In genomic region chr6:7542878-7543394, GRCh38 we compare ENCODE assay signal across 8 cellular contexts. TPM values are rescaled to one million over a fixed set of nuclear protein-coding genes. Genes with fewer than 3 reads are reported as not detected.
DNase-seq lines count a peak whose midpoint lies in the region; ATAC-seq and TF ChIP-seq lines count a peak whose summit lies in the region.

No MANE protein-coding gene starts in this region.

- H3K4me3 ChIP-seq in cardiac muscle cell = peak overlapping the region; percentile 76
- H3K4me3 ChIP-seq in OCI-LY7 (ENCODE audit: low read depth, low read length, poor library complexity, severe bottlenecking) = no peak overlapping the region

- H3K9me3 Mint-ChIP-seq in stimulated activated naive CD8-positive, alpha-beta T cell treated with anti-CD3 and anti-CD28 coated beads, Interleukin-15, Interleukin-2, amounts not matched to agents 100 ng/mL and 50 ng/mL, for 24 hours = no peaks in the 10 kb centered on the region
- H3K9me3 Mint-ChIP-seq in progenitor cell of endocrine pancreas (ENCODE audit: low read depth) = no peaks in the 10 kb centered on the region

- no peak overlapping the region for H3K4me2 ChIP-seq in OCI-LY7 (ENCODE audit: low read length)

- ATAC-seq in stimulated activated naive CD8-positive, alpha-beta T cell treated with anti-CD3 and anti-CD28 coated beads, Interleukin-15, Interleukin-2, amounts not matched to agents 100 U/mL and 50 U/mL, for 24 hours = no peak
- ATAC-seq in T-helper 17 cell (no peak), HG03139 (IDR thresholded peaks at IDR 0.05; ENCODE audit: unreplicated experiment) (no peak), HG02852 (IDR thresholded peaks at IDR 0.05; ENCODE audit: unreplicated experiment) (no peak)

- H3K27me3 Mint-ChIP-seq in stimulated activated naive CD8-positive, alpha-beta T cell treated with anti-CD3 and anti-CD28 coated beads, Interleukin-15, Interleukin-2, amounts not matched to agents 100 ng/mL and 50 ng/mL, for 24 hours = peaks cover 76% of the 10 kb centered on the region
- peaks cover 66% of the 10 kb centered on the region for H3K27me3 Mint-ChIP-seq in T-helper 17 cell
- H3K27me3 Mint-ChIP-seq in progenitor cell of endocrine pancreas = no peaks in the 10 kb centered on the region

- no peaks in the 10 kb centered on the region for H4K20me1 ChIP-seq in OCI-LY7 (ENCODE audit: insufficient read depth, low read length)

- no TSS peak for BruUV-seq in OCI-LY7 (replicated peaks; lab: Mats Ljungman, UMichigan)

- H3K36me3 ChIP-seq in cardiac muscle cell (peaks cover 4% of the 10 kb centered on the region), OCI-LY7 (ENCODE audit: insufficient read depth, low read length) (no peaks in the 10 kb centered on the region)

- no peaks in the 10 kb centered on the region for H3K9me2 ChIP-seq in OCI-LY7 (ENCODE audit: insufficient read depth, low read length)

- no peak overlapping the region for H2AFZ ChIP-seq in OCI-LY7 (ENCODE audit: low read length)

- TF ChIP-seq CTCF in cardiac muscle cell (IDR thresholded peaks at IDR 0.05; ENCODE audit: low read depth, low read length) (no peak), progenitor cell of endocrine pancreas (IDR thresholded peaks at IDR 0.05; ENCODE audit: unreplicated experiment) (no peak), OCI-LY7 (conservative IDR thresholded peaks at IDR 0.05; ENCODE audit: low read length) (no peak)

- no peaks in the 10 kb centered on the region for H3K27me3 ChIP-seq in cardiac muscle cell

- CTCF ChIA-PET in OCI-LY7 (lab: Charles Lee; ENCODE audit: unreplicated experiment) = no interaction called here

- no peaks in the 10 kb centered on the region for H3K9me3 ChIP-seq in T-helper 17 cell (ENCODE audit: control insufficient read depth, low read length, poor library complexity, severe bottlenecking)
- no peaks in the 10 kb centered on the region for H3K9me3 ChIP-seq in cardiac muscle cell (ENCODE audit: low read depth)
- H3K9me3 ChIP-seq in OCI-LY7 (ENCODE audit: low read length) = no peaks in the 10 kb centered on the region

- no peak overlapping the region for H3K27ac Mint-ChIP-seq in stimulated activated naive CD8-positive, alpha-beta T cell treated with anti-CD3 and anti-CD28 coated beads, Interleukin-15, Interleukin-2, amounts not matched to agents 100 ng/mL and 50 ng/mL, for 24 hours
- H3K27ac Mint-ChIP-seq in T-helper 17 cell (no peak overlapping the region), progenitor cell of endocrine pancreas (peak overlapping the region; percentile 98)

- H3K4me1 ChIP-seq in cardiac muscle cell (ENCODE audit: low read depth) (peaks cover 37% of the 10 kb centered on the region), OCI-LY7 (ENCODE audit: insufficient read depth, low read length, poor library complexity, severe bottlenecking) (no peaks in the 10 kb centered on the region)

- POLR2A ChIA-PET in OCI-LY7 (lab: Charles Lee) = no interaction called here

- peak overlapping the region; percentile 57 for H3K4me3 Mint-ChIP-seq in stimulated activated naive CD8-positive, alpha-beta T cell treated with anti-CD3 and anti-CD28 coated beads, Interleukin-15, Interleukin-2, amounts not matched to agents 100 ng/mL and 50 ng/mL, for 24 hours
- H3K4me3 Mint-ChIP-seq in T-helper 17 cell (peak overlapping the region; percentile 85), progenitor cell of endocrine pancreas (ENCODE audit: low read depth) (peak overlapping the region; percentile 94)

- H3K36me3 Mint-ChIP-seq in stimulated activated naive CD8-positive, alpha-beta T cell treated with anti-CD3 and anti-CD28 coated beads, Interleukin-15, Interleukin-2, amounts not matched to agents 100 ng/mL and 50 ng/mL, for 24 hours (ENCODE audit: low read depth) = no peaks in the 10 kb centered on the region
- H3K36me3 Mint-ChIP-seq in T-helper 17 cell (ENCODE audit: low read depth) (no peaks in the 10 kb centered on the region), progenitor cell of endocrine pancreas (ENCODE audit: insufficient read depth) (peaks cover 4% of the 10 kb centered on the region)

- H3K4me1 Mint-ChIP-seq in stimulated activated naive CD8-positive, alpha-beta T cell treated with anti-CD3 and anti-CD28 coated beads, Interleukin-15, Interleukin-2, amounts not matched to agents 100 ng/mL and 50 ng/mL, for 24 hours (ENCODE audit: low read depth) = peaks cover 15% of the 10 kb centered on the region
- H3K4me1 Mint-ChIP-seq in T-helper 17 cell = peaks cover 9% of the 10 kb centered on the region
- peaks cover 47% of the 10 kb centered on the region for H3K4me1 Mint-ChIP-seq in progenitor cell of endocrine pancreas (ENCODE audit: low read depth)

- H3K79me2 ChIP-seq in OCI-LY7 (ENCODE audit: insufficient read depth, low read depth, low read length) = no peaks in the 10 kb centered on the region

- intact Hi-C loops in OCI-LY7 (cut with micrococcal nuclease; ENCODE audit: unreplicated experiment) = no loop called here

- DNase-seq in stimulated activated naive CD8-positive, alpha-beta T cell treated with anti-CD3 and anti-CD28 coated beads, Interleukin-15, Interleukin-2, amounts not matched to agents 100 U/mL and 50 U/mL, for 24 hours = no peak
- DNase-seq in T-helper 17 cell = no peak
- DNase-seq in cardiac muscle cell (ENCODE audit: low read depth in 1 of 2, low spot score in 1 of 2) = peak; percentile 26 to 94
- DNase-seq in progenitor cell of endocrine pancreas (ENCODE audit: low spot score, unreplicated experiment) = peak; percentile 60
- no peak for DNase-seq in OCI-LY7 (ENCODE audit: low spot score)

- H3K27ac ChIP-seq in cardiac muscle cell (peak overlapping the region; percentile 97), OCI-LY7 (ENCODE audit: low read depth, low read length, poor library complexity, severe bottlenecking) (no peak overlapping the region)

RNA-seq across cellular contexts. Expression of gene DSP, which starts 1.5 kb away (rescaled TPM):
- total RNA-seq in T-helper 17 cell (under 1 TPM in 1 of 2 donors, not detected in 1; 0.05 TPM), cardiac muscle cell (185 and 362 TPM in 2 replicates), progenitor cell of endocrine pancreas (365 and 366 TPM in 2 replicates), OCI-LY7 (2022) (0.06 TPM in 2 replicates)
- polyA plus RNA-seq in cardiac muscle cell = 154 and 237 TPM in 2 replicates
- total RNA-seq in OCI-LY7 (2014; rRNA removed; shearing (Covaris generic)) = not detected in 2 replicates

RNA-seq across cellular contexts. Expression of gene SNRNP48, which starts 47.1 kb away (rescaled TPM):
- total RNA-seq in T-helper 17 cell (1 to 10 TPM; 6.8 to 9.6 TPM), cardiac muscle cell (10.1 and 24.8 TPM in 2 replicates), progenitor cell of endocrine pancreas (19.2 and 20.1 TPM in 2 replicates), OCI-LY7 (2022) (30.2 and 33.4 TPM in 2 replicates)
- 9.2 and 14.4 TPM in 2 replicates for polyA plus RNA-seq in cardiac muscle cell
- total RNA-seq in OCI-LY7 (2014; rRNA removed; shearing (Covaris generic)) = 19.8 and 24.1 TPM in 2 replicates

Comparison
In these comparisons a context has a peak if more than half of its experiments do, and no peak if none do; other contexts are left out.
1. DNase-seq: peak in cardiac muscle cell (2 of 2) and progenitor cell of endocrine pancreas (single experiment); none in stimulated activated naive CD8-positive, alpha-beta T cell treated with anti-CD3 and anti-CD28 coated beads, Interleukin-15, Interleukin-2, amounts not matched to agents 100 U/mL and 50 U/mL, for 24 hours (single experiment), T-helper 17 cell (0 of 3) and OCI-LY7 (single experiment).
2. RNA of gene DSP, which starts 1.5 kb away (total RNA-seq): 365 to 366 TPM in progenitor cell of endocrine pancreas and 185 to 362 TPM in cardiac muscle cell; 0.06 TPM in OCI-LY7 and 0.05 TPM in T-helper 17 cell; every median in the first group is over 100 times any median in the second.
3. Peak in every context shown above with its lines, with median percentiles within 50 percentile points of each other: H3K4me3 Mint-ChIP-seq.